Comparison of ENCODE assay signal across 21 cellular contexts in genomic region chr15:73748731-73749130, GRCh38. TPM values are rescaled to one million over a fixed set of nuclear protein-coding genes. Genes with fewer than 3 reads are reported as not detected.
DNase-seq lines count a peak whose midpoint lies in the region; ATAC-seq and TF ChIP-seq lines count a peak whose summit lies in the region.
"Had no signal": no experiment of that assay in that cellular context is flagged by ENCODE, and none has a peak within 500 bp of the region (broad histone marks: within the 10 kb centered on the region; RNA-seq: fewer than 3 reads in every experiment).

No MANE protein-coding gene starts in this region.

- peak; percentile 3 for DNase-seq in NCI-H2227 (lab: John Stamatoyannopoulos, UW; ENCODE audit: unreplicated experiment)
- no peak for DNase-seq in NCI-H2227 treated with DMSO at 0.1 percent for 48 hours (lab: John Stamatoyannopoulos, UW)
- DNase-seq in NCI-H69 (lab: John Stamatoyannopoulos, UW): peak; percentile 1
- no peak for DNase-seq in glutamatergic neuron
- DNase-seq in DMS114 treated with DMSO at 0.1 percent for 48 hours (lab: John Stamatoyannopoulos, UW; ENCODE audit: unreplicated experiment): no peak
- DNase-seq in SK-N-DZ (ENCODE audit: low spot score): no peak
- DNase-seq in Right ventricle myocardium superior: no peak
- DNase-seq: BE2C; GDM1; GOT3; Karpas-422; NCI-H1436; NCI-H2029; NCI-H774; NK-92 treated with Interleukin-12 subunit alpha and Interleukin-12 subunit beta, amount 100 ng/mL, for 24 hours; SIG-M5 had no signal

- intact Hi-C loops in Right ventricle myocardium superior (cut with DNase I): no loop called here

- H3K36me3 Mint-ChIP-seq in glutamatergic neuron (ENCODE audit: unreplicated experiment): no peaks in the 10 kb centered on the region
- H3K36me3 Mint-ChIP-seq: IgD-negative memory B cell had no signal

- peak overlapping the region; percentile 90 for H3K4me3 Mint-ChIP-seq in glutamatergic neuron (ENCODE audit: unreplicated experiment)

- no peak for TF ChIP-seq CTCF in glutamatergic neuron (IDR thresholded peaks at IDR 0.05; ENCODE audit: partially characterized antibody, unreplicated experiment)

- H3K27me3 Mint-ChIP-seq in glutamatergic neuron (ENCODE audit: unreplicated experiment): peaks cover 12% of the 10 kb centered on the region

- no peak for ATAC-seq in Right ventricle myocardium superior (ENCODE audit: poor library complexity)
- ATAC-seq: A549, HCT116, SK-N-SH treated with all-trans-retinoic acid at 6 μM for 48 hours had no signal

- H3K4me1 Mint-ChIP-seq in glutamatergic neuron (ENCODE audit: low read depth, unreplicated experiment): peaks cover 57% of the 10 kb centered on the region

- H3K9me3 Mint-ChIP-seq in glutamatergic neuron (ENCODE audit: unreplicated experiment): peaks cover 12% of the 10 kb centered on the region

- H3K27ac Mint-ChIP-seq in glutamatergic neuron (ENCODE audit: unreplicated experiment): no peak overlapping the region
- H3K27ac Mint-ChIP-seq: IgD-negative memory B cell had no signal

RNA-seq across cellular contexts. Expression of gene INSYN1, which starts 4.4 kb away (rescaled TPM):
- total RNA-seq in glutamatergic neuron (ENCODE audit: unreplicated experiment): 86.6 TPM
- polyA plus RNA-seq in SK-N-DZ (2014; cell fraction: cytosol; rRNA removed): 0.07 and 0.95 TPM in 2 replicates
- 0.37 and 0.44 TPM in 2 replicates for polyA plus RNA-seq in SK-N-DZ (2014; cell fraction: nucleus; rRNA removed)
- total RNA-seq in Right ventricle myocardium superior: 155 TPM
- total RNA-seq: MCF 10A had no signal
- polyA plus RNA-seq: IgD-negative memory B cell had no signal

Comparison
In these comparisons a context has a peak if more than half of its experiments do, and no peak if none do; other contexts are left out.
1. DNase-seq: peak in NCI-H2227 (single experiment) and NCI-H69 (single experiment); none in NCI-H2227 treated with DMSO at 0.1 percent for 48 hours (single experiment), glutamatergic neuron (single experiment), DMS114 treated with DMSO at 0.1 percent for 48 hours (single experiment), SK-N-DZ (single experiment) and Right ventricle myocardium superior (single experiment).